ENCODE assay signal across 8 cellular contexts in genomic region chr1:201982923-201983805, GRCh38. TPM values are rescaled to one million over a fixed set of nuclear protein-coding genes. Genes with fewer than 3 reads are reported as not detected.
DNase-seq lines count a peak whose midpoint lies in the region; ATAC-seq and TF ChIP-seq lines count a peak whose summit lies in the region.

No MANE protein-coding gene starts in this region.

- CTCF ChIA-PET in RWPE1 (lab: Yijun Ruan, JAX), result interaction anchor here (0.5 to 4.5 kb wide), 10 partner anchors 10 to 439 kb away, joined by 3 to 29 read pairs (median 4); no protein-coding TSS in a partner anchor

- no peaks in the 10 kb centered on the region for H3K9me3 ChIP-seq in HUES64 (ENCODE audit: insufficient read depth, low read depth, low read length)
- H3K9me3 ChIP-seq in neural cell (ENCODE audit: low read length), result no peaks in the 10 kb centered on the region

- POLR2A ChIA-PET in RWPE1 (lab: Yijun Ruan, JAX; ENCODE audit: low non-redundant PET), result interaction anchor here (0.7 to 1.5 kb wide), 3 partner anchors 87 to 98 kb away, joined by 3 read pairs; no protein-coding TSS in a partner anchor

- peaks cover 29% of the 10 kb centered on the region for H3K79me2 ChIP-seq in neural cell (replicated peaks; ENCODE audit: insufficient read depth, low read length)

- TF ChIP-seq RAD21 in neural cell (conservative IDR thresholded peaks at IDR 0.05), result no peak

- peak overlapping the region; percentile 80 for H3K9ac ChIP-seq in HUES64 (ENCODE audit: low read depth, low read length)
- H3K9ac ChIP-seq in neural cell (ENCODE audit: low read length), result peak overlapping the region; percentile 90

- peak; percentile 58 for ATAC-seq in GM21515 (IDR thresholded peaks at IDR 0.05; ENCODE audit: unreplicated experiment)

- H3K36me3 ChIP-seq in HUES64 (ENCODE audit: insufficient read depth, low read length), result no peaks in the 10 kb centered on the region
- no peaks in the 10 kb centered on the region for H3K36me3 ChIP-seq in neural cell (ENCODE audit: insufficient read depth, low read length)

- H3K27me3 ChIP-seq in HUES64 (ENCODE audit: insufficient read depth, low read length) (peaks cover 6% of the 10 kb centered on the region), neural cell (ENCODE audit: insufficient read depth, low read depth, low read length) (no peaks in the 10 kb centered on the region)

- peak; percentile 50 for DNase-seq in DMS53 treated with DMSO at 0.1 percent for 48 hours (lab: John Stamatoyannopoulos, UW; ENCODE audit: unreplicated experiment)
- peak; percentile 85 for DNase-seq in RWPE1 (ENCODE audit: low spot score)
- peak; percentile 50 for DNase-seq in activated effector memory CD4-positive, alpha-beta T cell treated with Interleukin-2 at 50 U/mL for 16 hours
- DNase-seq in fibroblast of the conjunctiva (ENCODE audit: low read depth), result peak; percentile 62
- peak in 39 of 49 donors; percentile 17 to 66 (median 43) for DNase-seq in substantia nigra (lab: John Stamatoyannopoulos, UW)

- H3K4me2 ChIP-seq in neural cell (ENCODE audit: low read length), result peak overlapping the region; percentile 91

- H4K20me1 ChIP-seq in neural cell (ENCODE audit: insufficient read depth), result no peaks in the 10 kb centered on the region

- peak overlapping the region; percentile 80 for H2AFZ ChIP-seq in neural cell (ENCODE audit: low read depth, low read length)

- H3K4me3 ChIP-seq in HUES64 (ENCODE audit: low read length) (peak overlapping the region; percentile 73), neural cell (ENCODE audit: low read length) (peak overlapping the region; percentile 74)

- H3K4me1 ChIP-seq in HUES64 (ENCODE audit: insufficient read depth, low read length), result 0 out of 2 replicates have a peak, but pooled peaks cover 5% of the 10 kb centered on the region

- no peaks in the 10 kb centered on the region for H3F3A ChIP-seq in neural cell (ENCODE audit: insufficient read depth, low read length, poor library complexity, severe bottlenecking)

- 4% methylated on average over 53 of the region's 53 CpGs for WGBS in HUES64

- TF ChIP-seq CTCF in RWPE1 (conservative IDR thresholded peaks at IDR 0.05; ENCODE audit: low read depth), result peak; percentile 34
- TF ChIP-seq CTCF in neural cell (IDR thresholded peaks at IDR 0.05; ENCODE audit: poor library complexity, severe bottlenecking), result peak; percentile 41

- TF ChIP-seq EP300 in neural cell (conservative IDR thresholded peaks at IDR 0.05; ENCODE audit: poor library complexity, severe bottlenecking), result no peak

- no peak overlapping the region; the same call in 1 of the 2 replicates for H3K27ac ChIP-seq in HUES64 (ENCODE audit: low read depth, low read length)
- H3K27ac ChIP-seq in RWPE1, result peak overlapping the region; percentile 92
- peak overlapping the region; percentile 84 for H3K27ac ChIP-seq in neural cell (ENCODE audit: low read length)
- H3K27ac ChIP-seq in substantia nigra (ENCODE audit: low read depth, low read length, poor library complexity, severe bottlenecking), result peak overlapping the region; percentile 83

- no peaks in the 10 kb centered on the region for H3K9me2 ChIP-seq in neural cell (ENCODE audit: insufficient read depth, low read length)

TF ChIP-seq in neural cell, 6 proteins besides CTCF, POLR2A, EP300 and RAD21:
- peak; percentile 27 for TF ChIP-seq SMC3 (conservative IDR thresholded peaks at IDR 0.05; ENCODE audit: poor library complexity)
- TF ChIP-seq MXI1 (conservative IDR thresholded peaks at IDR 0.05; ENCODE audit: poor library complexity, severe bottlenecking), result peak; percentile 46
- no peak for TF ChIP-seq TAF1 (IDR thresholded peaks at IDR 0.05; ENCODE audit: low read depth)
- no peak for TF ChIP-seq POLR2AphosphoS5 (IDR thresholded peaks at IDR 0.05)
- TF ChIP-seq EZH2 (IDR thresholded peaks at IDR 0.05; ENCODE audit: borderline replicate concordance, insufficient read depth, low read length, poor library complexity, severe bottlenecking), result no peak
- no peak for TF ChIP-seq REST (IDR thresholded peaks at IDR 0.05; ENCODE audit: borderline replicate concordance)

RNA-seq across cellular contexts. Expression of gene RNPEP, which starts 0.7 kb away (rescaled TPM):
- 31.1 TPM for polyA plus RNA-seq in HUES64 (2013, experiment 1 of 2)
- polyA plus RNA-seq in HUES64 (2013, experiment 2 of 2), result 37.5 TPM
- polyA plus RNA-seq in neural cell, result 33.1 and 44.7 TPM in 2 replicates
- polyA minus RNA-seq in neural cell, result 20.8 and 30.2 TPM in 2 replicates

RNA-seq across cellular contexts. Expression of gene ELF3, which starts 27.2 kb away (rescaled TPM):
- 2.7 TPM for polyA plus RNA-seq in HUES64 (2013, experiment 1 of 2)
- polyA plus RNA-seq in HUES64 (2013, experiment 2 of 2), result 3.0 TPM
- 0.22 and 0.26 TPM in 2 replicates for polyA plus RNA-seq in neural cell
- 0.35 and 1.7 TPM in 2 replicates for polyA minus RNA-seq in neural cell

RNA-seq across cellular contexts. Expression of gene TIMM17A, which starts 27.9 kb away (rescaled TPM):
- polyA plus RNA-seq in HUES64 (2013, experiment 1 of 2), result 48.7 TPM
- 46.6 TPM for polyA plus RNA-seq in HUES64 (2013, experiment 2 of 2)
- 91.7 and 107 TPM in 2 replicates for polyA plus RNA-seq in neural cell
- 36.5 and 44.3 TPM in 2 replicates for polyA minus RNA-seq in neural cell

RNA-seq across cellular contexts. Expression of gene LMOD1, which starts 36.8 kb away (rescaled TPM):
- polyA plus RNA-seq in HUES64 (2013, experiment 1 of 2), result 0.25 TPM
- 0.38 TPM for polyA plus RNA-seq in HUES64 (2013, experiment 2 of 2)
- polyA plus RNA-seq in neural cell, result not detected in 2 replicates
- polyA minus RNA-seq in neural cell, result 0.23 TPM in 1 of 2 replicates, not detected in the other
